In the genomic region with DNA sequence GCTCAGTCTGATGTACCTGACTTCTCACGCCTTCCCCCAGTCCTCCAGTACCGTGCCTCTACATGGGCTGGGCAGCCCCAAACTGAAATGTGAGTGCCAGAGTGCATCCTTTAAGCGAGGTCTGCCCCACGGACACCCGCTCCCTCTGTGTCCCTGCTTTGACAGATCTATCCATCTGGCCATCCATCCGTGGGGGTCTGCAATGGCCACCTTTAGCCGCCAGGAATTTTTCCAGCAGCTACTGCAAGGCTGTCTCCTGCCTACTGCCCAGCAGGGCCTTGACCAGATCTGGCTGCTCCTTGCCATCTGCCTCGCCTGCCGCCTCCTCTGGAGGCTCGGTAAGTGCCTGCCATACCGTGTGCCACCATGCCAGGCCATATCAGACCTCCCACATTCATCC, we compare ENCODE assay signal across 8 cellular contexts. TPM values are rescaled to one million over a fixed set of nuclear protein-coding genes. Genes with fewer than 3 reads are reported as not detected.
DNase-seq lines count a peak whose midpoint lies in the region; ATAC-seq and TF ChIP-seq lines count a peak whose summit lies in the region.

No MANE protein-coding gene starts in this region.

- H3K4me3 ChIP-seq in NT2/D1 (ENCODE audit: insufficient read length, low read depth) = peak overlapping the region; percentile 65
- H3K4me3 ChIP-seq in endocrine pancreas (ENCODE audit: control insufficient read depth, insufficient read depth, low read length) = no peak overlapping the region
- H3K4me3 ChIP-seq in neuron (ENCODE audit: low read length) = peak overlapping the region; percentile 85
- H3K4me3 ChIP-seq in mucosa of descending colon = no peak overlapping the region

- peak overlapping the region; percentile 87 to 88 for H3K4me3 Mint-ChIP-seq in CD14-positive monocyte

- intact Hi-C loops in CD14-positive monocyte (cut with micrococcal nuclease) = loop anchor here in 1 of 2 donors (2.0 kb wide), 1 partner anchor 33 kb away; a partner anchor contains a TSS
- intact Hi-C loops in mucosa of descending colon (cut with DNase I, micrococcal nuclease) = no loop called here

- ATAC-seq in omental fat pad (ENCODE audit: low FRiP score) (no peak), mucosa of descending colon (no peak)

- H3K9ac ChIP-seq in NT2/D1 (ENCODE audit: insufficient read length, low read depth) = peak overlapping the region; percentile 85
- H3K9ac ChIP-seq in endocrine pancreas (ENCODE audit: control insufficient read depth, insufficient read depth, low read length) = peak overlapping the region; percentile 19

- H3K4me1 Mint-ChIP-seq in CD14-positive monocyte = peaks cover 11% of the 10 kb centered on the region

- TF ChIP-seq CTCF in CD14-positive monocyte (IDR thresholded peaks at IDR 0.05) = no peak
- TF ChIP-seq CTCF in omental fat pad (IDR thresholded peaks at IDR 0.05) = no peak
- no peak for TF ChIP-seq CTCF in mucosa of descending colon (IDR thresholded peaks at IDR 0.05)

- peak overlapping the region in 4 of 7 donors; percentile 53 to 75 (median 64) for H3K27ac Mint-ChIP-seq in CD14-positive monocyte

- H3K27me3 ChIP-seq in NT2/D1 (ENCODE audit: insufficient read depth, insufficient read length) (no peaks in the 10 kb centered on the region), endocrine pancreas (ENCODE audit: control insufficient read depth, insufficient read depth, low read length) (no peaks in the 10 kb centered on the region), neuron (ENCODE audit: insufficient read depth, low read length) (no peaks in the 10 kb centered on the region)

- no peak overlapping the region for H2AFZ ChIP-seq in neuron (ENCODE audit: low read depth, low read length)

- peaks cover 0 to 9% (median 1%) of the 10 kb centered on the region in 7 donors for H3K9me3 Mint-ChIP-seq in CD14-positive monocyte

- H3K4me1 ChIP-seq in NT2/D1 (ENCODE audit: insufficient read depth, insufficient read length) (no peaks in the 10 kb centered on the region), endocrine pancreas (ENCODE audit: control insufficient read depth, insufficient read depth, low read length) (no peaks in the 10 kb centered on the region), neuron (ENCODE audit: insufficient read depth, low read length) (no peaks in the 10 kb centered on the region), mucosa of descending colon (ENCODE audit: low read depth) (no peaks in the 10 kb centered on the region)

- H3K36me3 ChIP-seq in NT2/D1 (ENCODE audit: insufficient read depth, insufficient read length, low read length) = peaks cover 21% of the 10 kb centered on the region
- no peaks in the 10 kb centered on the region for H3K36me3 ChIP-seq in endocrine pancreas (ENCODE audit: control insufficient read depth, insufficient read depth, low read length)
- H3K36me3 ChIP-seq in neuron (ENCODE audit: insufficient read depth, low read length) = no peaks in the 10 kb centered on the region
- no peaks in the 10 kb centered on the region for H3K36me3 ChIP-seq in mucosa of descending colon (ENCODE audit: low read depth)

- peaks cover 0 to 5% (median 0%) of the 10 kb centered on the region in 3 donors for H3K27me3 Mint-ChIP-seq in CD14-positive monocyte (ENCODE audit: low read depth in 3 of 3)

- H3K9me3 ChIP-seq in NT2/D1 (ENCODE audit: insufficient read depth, low read length) (no peaks in the 10 kb centered on the region), endocrine pancreas (ENCODE audit: control insufficient read depth, low read length) (no peaks in the 10 kb centered on the region), neuron (ENCODE audit: low read length) (no peaks in the 10 kb centered on the region), mucosa of descending colon (no peaks in the 10 kb centered on the region)

- peaks cover 3 to 9% of the 10 kb centered on the region in 2 donors for H3K36me3 Mint-ChIP-seq in CD14-positive monocyte

- no peak for DNase-seq in CD14-positive monocyte (ENCODE audit: low spot score)
- no peak for DNase-seq in NT2/D1 (ENCODE audit: low read depth, low spot score)
- no peak for DNase-seq in omental fat pad (ENCODE audit: low spot score)
- DNase-seq in SKM-1 treated with dmso at 0.1 percent for 144 hours (lab: John Stamatoyannopoulos, UW; ENCODE audit: unreplicated experiment) = no peak
- no peak for DNase-seq in NCI-H146 (lab: John Stamatoyannopoulos, UW)
- DNase-seq in mucosa of descending colon = no peak

RNA-seq across cellular contexts. Expression of a gene that starts 0.8 kb away (rescaled TPM):
- 1 to 10 TPM; 7.5 to 7.8 TPM for polyA plus RNA-seq in CD14-positive monocyte
- total RNA-seq in omental fat pad (10 to 100 TPM in 3 of 4 donors, 1 to 10 TPM in 1; 8.4 to 16.9 (median 14.1) TPM), mucosa of descending colon (1 to 10 TPM; 3.9 to 9.2 (median 6.3) TPM)

RNA-seq across cellular contexts. Expression of a gene that starts 12.0 kb away (rescaled TPM):
- polyA plus RNA-seq in CD14-positive monocyte = 10 to 100 TPM; 47.4 to 59.5 TPM
- 10 to 100 TPM; 15.1 to 24.9 (median 17.2) TPM for total RNA-seq in omental fat pad
- total RNA-seq in mucosa of descending colon = 100 to 1,000 TPM in 2 of 3 donors, 10 to 100 TPM in 1; 60.5 to 161 (median 158) TPM

RNA-seq across cellular contexts. Expression of a gene that starts 29.9 kb away (rescaled TPM):
- 1 to 10 TPM; 5.7 to 6.6 TPM for polyA plus RNA-seq in CD14-positive monocyte
- 10 to 100 TPM in 3 of 4 donors, 1 to 10 TPM in 1; 8.7 to 15.4 (median 13.2) TPM for total RNA-seq in omental fat pad
- total RNA-seq in mucosa of descending colon = 10 to 100 TPM in 2 of 3 donors, 1 to 10 TPM in 1; 8.6 to 14.6 (median 11.6) TPM

RNA-seq across cellular contexts. Expression of a gene that starts 33.6 kb away (rescaled TPM):
- 10 to 100 TPM; 36.6 to 44.3 TPM for polyA plus RNA-seq in CD14-positive monocyte
- total RNA-seq in omental fat pad (10 to 100 TPM; 45.7 to 74.7 (median 56.1) TPM), mucosa of descending colon (10 to 100 TPM; 22.1 to 22.8 (median 22.7) TPM)

RNA-seq across cellular contexts. Expression of a gene that starts 39.6 kb away (rescaled TPM):
- polyA plus RNA-seq in CD14-positive monocyte = under 1 TPM; 0.69 to 0.94 TPM
- total RNA-seq in omental fat pad (10 to 100 TPM in 2 of 4 donors, 1 to 10 TPM in 2; 2.8 to 11.9 (median 9.6) TPM), mucosa of descending colon (10 to 100 TPM in 1 of 3 donors, 1 to 10 TPM in 2; 7.3 to 25.9 (median 9.7) TPM)

Comparison
In these comparisons a context has a peak if more than half of its experiments do, and no peak if none do; other contexts are left out.
1. H3K4me3 ChIP-seq: peak in NT2/D1 (single experiment) and neuron (single experiment); none in endocrine pancreas (single experiment) and mucosa of descending colon (single experiment).